Comparison of ENCODE assay signal across 25 cellular contexts in the genomic region with DNA sequence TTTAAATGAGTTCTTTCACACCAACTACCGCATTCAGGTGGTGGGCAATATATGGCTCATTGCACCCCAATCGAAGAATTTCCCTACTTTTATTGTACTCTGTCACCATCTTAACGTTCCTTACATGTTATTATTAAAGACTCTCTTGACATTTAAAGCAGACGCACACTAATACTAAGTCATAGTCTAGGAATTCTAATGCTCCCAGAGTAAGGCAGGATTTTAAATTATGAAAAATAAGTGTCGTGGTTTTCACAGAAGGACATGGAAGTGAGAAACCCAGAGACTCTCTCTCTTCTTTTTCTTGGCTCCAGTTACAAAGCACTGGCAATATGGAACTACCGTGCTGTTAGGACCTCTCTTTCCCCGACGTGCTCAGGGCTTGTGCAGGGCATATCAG.
DNase-seq lines count a peak whose midpoint lies in the region; ATAC-seq, FAIRE-seq and TF ChIP-seq lines count a peak whose summit lies in the region.
"Had no signal": no experiment of that assay in that cellular context is flagged by ENCODE, and none has a peak within 500 bp of the region (broad histone marks: within the 10 kb centered on the region; RNA-seq: fewer than 3 reads in every experiment).

No MANE protein-coding gene starts in this region.

- no peak for ATAC-seq in naive thymus-derived CD8-positive, alpha-beta T cell
- ATAC-seq in sciatic nerve = no peak
- no peak for ATAC-seq in HG03159 (IDR thresholded peaks at IDR 0.05; ENCODE audit: unreplicated experiment)
- ATAC-seq: A549, GM23338, left ventricle myocardium superior had no signal

- H3K4me3 Mint-ChIP-seq in astrocyte (ENCODE audit: unreplicated experiment) = no peak overlapping the region
- H3K4me3 Mint-ChIP-seq in naive thymus-derived CD8-positive, alpha-beta T cell = peak overlapping the region in 1 of 10 donors; percentile 32
- H3K4me3 Mint-ChIP-seq: endodermal cell, GM23338 had no signal

- no peak for TF ChIP-seq CTCF in astrocyte (IDR thresholded peaks at IDR 0.05; ENCODE audit: insufficient read depth, low read depth, low read length)

- H3K4ac ChIP-seq in neuronal stem cell (ENCODE audit: low read length) = no peak overlapping the region

- no peak overlapping the region for H3K14ac ChIP-seq in neuronal stem cell (ENCODE audit: low read length)

- no peak overlapping the region for H3K4me3 ChIP-seq in ACC112 (ENCODE audit: low read depth, low read length)
- H3K4me3 ChIP-seq in astrocyte (ENCODE audit: insufficient read depth, low read depth, low read length) = no peak overlapping the region
- no peak overlapping the region for H3K4me3 ChIP-seq in neuronal stem cell (ENCODE audit: low read length in 2 of 2)
- H3K4me3 ChIP-seq: A549, GM23338, pancreas, vagina had no signal

- H3K79me2 ChIP-seq in ACC112 (ENCODE audit: control insufficient read depth, insufficient read depth, low read length, unreplicated experiment) = peaks cover 32% of the 10 kb centered on the region
- peaks cover 61% of the 10 kb centered on the region for H3K79me2 ChIP-seq in astrocyte (ENCODE audit: insufficient read depth, low read length)

- H3K23ac ChIP-seq in neuronal stem cell (ENCODE audit: low read depth, low read length, poor library complexity) = no peak overlapping the region

- H3K27ac ChIP-seq in ACC112 (ENCODE audit: low read depth, low read length) (peak overlapping the region; percentile 26; the same call in 1 of the 2 replicates), astrocyte (ENCODE audit: low read depth, low read length) (peak overlapping the region; percentile 80), neuronal stem cell (replicated peaks; ENCODE audit: low read length) (no peak overlapping the region)
- H3K27ac ChIP-seq: A549, pancreas, RWPE1, vagina had no signal

- H2BK5ac ChIP-seq in neuronal stem cell (ENCODE audit: low read length) = no peak overlapping the region

- peak overlapping the region; percentile 50 for H3K4me2 ChIP-seq in astrocyte (ENCODE audit: low read length)
- H3K4me2 ChIP-seq in neuronal stem cell (ENCODE audit: insufficient read depth, low read length, poor library complexity, severe bottlenecking) = no peak overlapping the region
- H3K4me2 ChIP-seq: A549, GM23338 had no signal

- H3K18ac ChIP-seq in neuronal stem cell (ENCODE audit: low read length) = no peak overlapping the region

- no peak overlapping the region for H4K8ac ChIP-seq in neuronal stem cell (ENCODE audit: low read depth, low read length)

- H3K4me1 Mint-ChIP-seq in astrocyte (ENCODE audit: low read depth, unreplicated experiment) = peaks cover 54% of the 10 kb centered on the region
- peaks cover 42 to 88% (median 63%) of the 10 kb centered on the region in 4 donors for H3K4me1 Mint-ChIP-seq in naive thymus-derived CD8-positive, alpha-beta T cell

- H2BK15ac ChIP-seq in neuronal stem cell (ENCODE audit: low read length) = no peak overlapping the region

- H3K9ac ChIP-seq in astrocyte (ENCODE audit: low read length) (peak overlapping the region; percentile 52), neuronal stem cell (ENCODE audit: low read depth, low read length, poor library complexity) (no peak overlapping the region)

- H3K27me3 ChIP-seq in ACC112 (ENCODE audit: insufficient read depth, low read length) (no peaks in the 10 kb centered on the region), astrocyte (ENCODE audit: insufficient read depth, low read length) (no peaks in the 10 kb centered on the region), neuronal stem cell (ENCODE audit: control insufficient read depth in 3 of 3, insufficient read depth in 3 of 3, low read depth in 1 of 3, low read length in 3 of 3) (no peaks in the 10 kb centered on the region)
- H3K27me3 ChIP-seq: pancreas, vagina had no signal

- H4K20me1 ChIP-seq in astrocyte (ENCODE audit: insufficient read depth, low read length) = no peaks in the 10 kb centered on the region

- DNase-seq in GM03348 (ENCODE audit: low spot score) (peak; percentile 21), astrocyte (ENCODE audit: low read depth) (peak; percentile 78), sciatic nerve (ENCODE audit: low spot score) (no peak), hippocampal formation (lab: John Stamatoyannopoulos, UW) (no peak), neuronal stem cell (ENCODE audit: low spot score) (no peak)
- no peak for DNase-seq in naive thymus-derived CD8-positive, alpha-beta T cell
- DNase-seq: activated CD4-positive, alpha-beta T cell treated with anti-CD3 and anti-CD28 coated beads for 48 hours; activated CD8-positive, alpha-beta memory T cell treated with anti-CD3 and anti-CD28 coated beads, Interleukin-2, amount 50 U/mL, for 48 hours; activated naive CD4-positive, alpha-beta T cell; DMS53; endodermal cell; head of caudate nucleus; Kasumi-1; left ventricle myocardium superior; NCI-H1092 treated with DMSO at 0.1 percent for 48 hours; NCI-H524 treated with DMSO at 0.1 percent for 48 hours; pancreas; stimulated activated CD4-positive, alpha-beta T cell treated with anti-CD3 and anti-CD28 coated beads, Interleukin-2, amount 100 ng/mL, for 24 hours had no signal

- POLR2A ChIA-PET in naive thymus-derived CD8-positive, alpha-beta T cell (lab: Charles Lee) = interaction anchor here (0.6 to 1.0 kb wide), 4 partner anchors 11 to 992 kb away, joined by 3 to 4 read pairs (median 4); no protein-coding TSS in a partner anchor

- no peak overlapping the region for H2BK120ac ChIP-seq in neuronal stem cell (ENCODE audit: low read depth, low read length)

- H3K36me3 ChIP-seq in ACC112 (ENCODE audit: insufficient read depth, low read length) (peaks cover 59% of the 10 kb centered on the region), astrocyte (ENCODE audit: insufficient read depth, low read length) (peaks cover 32% of the 10 kb centered on the region), neuronal stem cell (replicated peaks in 1 of 2; ENCODE audit: control insufficient read depth in 2 of 2, insufficient read depth in 2 of 2, low read length in 2 of 2) (peaks cover 0 to 36% of the 10 kb centered on the region in 2 donors)

- intact Hi-C loops in sciatic nerve (cut with DNase I) = loop anchor here (10.0 kb wide), 1 partner anchor 1818 kb away; no protein-coding TSS in a partner anchor

- H3K36me3 Mint-ChIP-seq in astrocyte (ENCODE audit: low read depth, unreplicated experiment) = peaks cover 23% of the 10 kb centered on the region
- peaks cover 4 to 84% (median 20%) of the 10 kb centered on the region in 3 donors for H3K36me3 Mint-ChIP-seq in naive thymus-derived CD8-positive, alpha-beta T cell

- no peaks in the 10 kb centered on the region for H3K9me3 Mint-ChIP-seq in astrocyte (ENCODE audit: unreplicated experiment)
- H3K9me3 Mint-ChIP-seq in naive thymus-derived CD8-positive, alpha-beta T cell = no peaks in the 10 kb centered on the region
- H3K9me3 Mint-ChIP-seq: endodermal cell, GM23338 had no signal

- no peak overlapping the region for H4K91ac ChIP-seq in neuronal stem cell (ENCODE audit: low read depth, low read length, poor library complexity)

- no peaks in the 10 kb centered on the region for H3K9me3 ChIP-seq in astrocyte (ENCODE audit: insufficient read depth, low read depth, low read length)
- H3K9me3 ChIP-seq in neuronal stem cell (replicated peaks in 1 of 2; ENCODE audit: control insufficient read depth in 2 of 2, insufficient read depth in 1 of 2, low read depth in 1 of 2, low read length in 2 of 2) = no peaks in the 10 kb centered on the region
- H3K9me3 ChIP-seq: A549, pancreas, vagina had no signal

- H2AFZ ChIP-seq in ACC112 (ENCODE audit: low read length, unreplicated experiment) (no peak overlapping the region), astrocyte (ENCODE audit: low read depth, low read length) (no peak overlapping the region), neuronal stem cell (ENCODE audit: low read length) (no peak overlapping the region)
- H2AFZ ChIP-seq: GM23338 had no signal

- peak overlapping the region; percentile 92 for H3K27ac Mint-ChIP-seq in astrocyte (ENCODE audit: unreplicated experiment)
- H3K27ac Mint-ChIP-seq in naive thymus-derived CD8-positive, alpha-beta T cell = peak overlapping the region; percentile 4 to 76 (median 60)
- H3K27ac Mint-ChIP-seq: endodermal cell, GM23338 had no signal

- H2BK12ac ChIP-seq in neuronal stem cell (ENCODE audit: low read length) = no peak overlapping the region

- FAIRE-seq in astrocyte (lab: Jason Lieb, UNC) = no peak
- FAIRE-seq: A549, colon, pancreas had no signal

- H3K4me1 ChIP-seq in ACC112 (ENCODE audit: control insufficient read depth, insufficient read depth, low read length, unreplicated experiment) = peaks cover 41% of the 10 kb centered on the region
- peaks cover 37% of the 10 kb centered on the region for H3K4me1 ChIP-seq in astrocyte (ENCODE audit: insufficient read depth, low read length)
- H3K4me1 ChIP-seq in neuronal stem cell (ENCODE audit: control insufficient read depth in 2 of 2, insufficient read depth in 1 of 2, low read depth in 1 of 2, low read length in 2 of 2) = no peaks in the 10 kb centered on the region
- H3K4me1 ChIP-seq: pancreas had no signal

- no peak overlapping the region for H2AK5ac ChIP-seq in neuronal stem cell (ENCODE audit: low read depth, low read length)

- H3K27me3 Mint-ChIP-seq in astrocyte (ENCODE audit: low read depth, unreplicated experiment) = no peaks in the 10 kb centered on the region
- no peaks in the 10 kb centered on the region for H3K27me3 Mint-ChIP-seq in naive thymus-derived CD8-positive, alpha-beta T cell

- WGBS in neuronal stem cell (ENCODE audit: extremely low coverage in 2 of 2, insufficient read length in 2 of 2, insufficient replicate concordance in 1 of 2), 2 donors = no CpG with 5 or more reads among the region's 8 CpGs

- H3K79me1 ChIP-seq in neuronal stem cell (ENCODE audit: low read depth, low read length) = no peaks in the 10 kb centered on the region

Comparison
In these comparisons a context has a peak if more than half of its experiments do, and no peak if none do; other contexts are left out.
1. DNase-seq: peak in GM03348 (single experiment) and astrocyte (single experiment); none in naive thymus-derived CD8-positive, alpha-beta T cell (0 of 10), sciatic nerve (single experiment), hippocampal formation (0 of 2) and neuronal stem cell (single experiment).